Comparison of ENCODE assay signal across 16 cellular contexts in genomic region chr10:132909491-132910071, GRCh38. TPM values are rescaled to one million over a fixed set of nuclear protein-coding genes. Genes with fewer than 3 reads are reported as not detected.
"Had no signal": no experiment of that assay in that cellular context is flagged by ENCODE, and none has a peak within 500 bp of the region (broad histone marks: within the 10 kb centered on the region; RNA-seq: fewer than 3 reads in every experiment).

No MANE protein-coding gene starts in this region.

- H3K9me3 ChIP-seq: adrenal gland, psoas muscle had no signal

- ATAC-seq: activated T-cell treated with anti-CD3 and anti-CD28 coated beads, Interleukin-2, amount 50 U/mL, for 4 hours; left colon; psoas muscle had no signal

- H3K4me3 ChIP-seq: adrenal gland, esophagus squamous epithelium, psoas muscle had no signal

- DNase-seq: activated CD4-positive, alpha-beta T cell treated with anti-CD3 and anti-CD28 coated beads, Interleukin-2, amount 50 U/mL, for 1 hour; activated CD4-positive, CD25-positive, alpha-beta regulatory T cell treated with anti-CD3 and anti-CD28 coated beads, Interleukin-2, amount 50 U/mL, for 72 hours; activated T-cell treated with anti-CD3 and anti-CD28 coated beads, Interleukin-2, amount 50 U/mL, for 4 hours; adrenal gland; dermis blood vessel endothelial cell; effector memory CD4-positive, alpha-beta T cell; esophagus squamous epithelium; left colon; mammary epithelial cell; midbrain; nucleus accumbens; stimulated activated naive CD4-positive, alpha-beta T cell; T1000 had no signal

- H3K36me3 ChIP-seq: adrenal gland, esophagus squamous epithelium had no signal

- FAIRE-seq: endothelial cell of umbilical vein had no signal

- H3K27ac ChIP-seq: adrenal gland, esophagus squamous epithelium, psoas muscle had no signal

- H3K27me3 ChIP-seq: adrenal gland had no signal

- H3K4me1 ChIP-seq: adrenal gland, psoas muscle had no signal

RNA-seq across cellular contexts. Expression of gene CFAP46, which starts 32.8 kb away (rescaled TPM):
- total RNA-seq: T-helper 1 cell treated with Interleukin-12 subunit alpha and Interleukin-12 subunit beta and Interleukin-4 antibody, amounts not matched to agents 30 ng/mL and 1 ng/mL, for 36 hours had no signal
- polyA plus RNA-seq: mammary epithelial cell had no signal
